In genomic region chr3:66910721-66911120, GRCh38 we compare ENCODE assay signal across 33 cellular contexts.
"Had no signal": no experiment of that assay in that cellular context is flagged by ENCODE, and none has a peak within 500 bp of the region (broad histone marks: within the 10 kb centered on the region; RNA-seq: fewer than 3 reads in every experiment).

No MANE protein-coding gene starts in this region.

- DNase-seq: activated B cell treated with CpG ODN at 0.5 μM for 24 hours; activated CD4-positive, alpha-beta memory T cell treated with anti-CD3 and anti-CD28 coated beads for 36 hours; activated CD4-positive, alpha-beta T cell treated with anti-CD3 and anti-CD28 coated beads for 4 hours; activated CD4-positive, alpha-beta T cell treated with anti-CD3 and anti-CD28 coated beads, Interleukin-2, amount 10 ng/mL, durations not matched to agents 24 days and 14 days; activated CD4-positive, alpha-beta T cell treated with anti-CD3 and anti-CD28 coated beads, Interleukin-2, amount 50 U/mL, for 1 hour; activated CD4-positive, alpha-beta T cell treated with anti-CD3 and anti-CD28 coated beads, Interleukin-2, amount 50 U/mL, for 4 hours; activated CD4-positive, CD25-positive, alpha-beta regulatory T cell treated with anti-CD3 and anti-CD28 coated beads, Interleukin-2, amount 50 U/mL, for 72 hours; activated CD8-positive, alpha-beta memory T cell treated with anti-CD3 and anti-CD28 coated beads, Interleukin-2, amount 50 U/mL, for 4 hours; activated CD8-positive, alpha-beta T cell treated with anti-CD3 and anti-CD28 coated beads for 36 hours; activated effector memory CD4-positive, alpha-beta T cell treated with Interleukin-2 at 50 U/mL for 16 hours; activated gamma-delta T cell; activated naive CD4-positive, alpha-beta T cell treated with anti-CD3 and anti-CD28 coated beads, Interleukin-2, amount 10 ng/mL, durations not matched to agents 7 days and 5 days; activated naive CD4-positive, alpha-beta T cell treated with Interleukin-2 at 50 U/mL for 16 hours; activated naive CD8-positive, alpha-beta T cell treated with anti-CD3 and anti-CD28 coated beads, Interleukin-2, amount 10 ng/mL, durations not matched to agents 7 days and 5 days; activated naive CD8-positive, alpha-beta T cell treated with anti-CD3 and anti-CD28 coated beads, Interleukin-2, amount 50 U/mL, for 24 hours; activated T-cell treated with anti-CD3 and anti-CD28 coated beads for 4 hours; activated T-cell treated with anti-CD3 and anti-CD28 coated beads, Interleukin-2, amount 50 U/mL, for 1 hour; activated T-cell treated with anti-CD3 and anti-CD28 coated beads, Interleukin-2, amount 50 U/mL, for 4 hours; amygdala; aorta; body of pancreas; brain microvascular endothelial cell; central memory CD4-positive, alpha-beta T cell; T-cell; T-helper 2 cell; T-helper 9 cell had no signal

- H3K4me3 ChIP-seq: body of pancreas, breast epithelium had no signal

- ATAC-seq: activated CD8-positive, alpha-beta T cell treated with anti-CD3 and anti-CD28 coated beads for 36 hours; activated naive CD8-positive, alpha-beta T cell treated with anti-CD3 and anti-CD28 coated beads, Interleukin-2, amount 50 U/mL, for 24 hours; activated T-cell treated with anti-CD3 and anti-CD28 coated beads, Interleukin-2, amount 50 U/mL, for 4 hours; body of pancreas; T-cell had no signal

- H3K27me3 ChIP-seq: body of pancreas, brain microvascular endothelial cell, breast epithelium had no signal

- H3K27ac ChIP-seq: body of pancreas, brain microvascular endothelial cell, breast epithelium, VCaP had no signal

- H3K36me3 Mint-ChIP-seq: activated naive CD4-positive, alpha-beta T cell treated with anti-CD3 and anti-CD28 coated beads, Interleukin-2, amount 10 ng/mL, durations not matched to agents 7 days and 5 days; activated naive CD8-positive, alpha-beta T cell treated with anti-CD3 and anti-CD28 coated beads, Interleukin-2, amount 10 ng/mL, durations not matched to agents 7 days and 5 days had no signal

- H3K4me1 Mint-ChIP-seq: activated B cell treated with CpG ODN at 0.5 μM for 24 hours; activated CD4-positive, alpha-beta T cell treated with anti-CD3 and anti-CD28 coated beads, Interleukin-2, amount 10 ng/mL, durations not matched to agents 24 days and 14 days; activated naive CD4-positive, alpha-beta T cell treated with anti-CD3 and anti-CD28 coated beads, Interleukin-2, amount 10 ng/mL, durations not matched to agents 7 days and 5 days; activated naive CD4-positive, alpha-beta T cell treated with anti-CD3 and anti-CD28 coated beads, Interleukin-2, amount 50 U/mL, for 24 hours; activated naive CD8-positive, alpha-beta T cell treated with anti-CD3 and anti-CD28 coated beads, Interleukin-2, amount 10 ng/mL, durations not matched to agents 7 days and 5 days; activated naive CD8-positive, alpha-beta T cell treated with anti-CD3 and anti-CD28 coated beads, Interleukin-2, amount 50 U/mL, for 24 hours; T-cell had no signal

- H3K9me3 Mint-ChIP-seq: activated naive CD8-positive, alpha-beta T cell treated with anti-CD3 and anti-CD28 coated beads, Interleukin-2, amount 10 ng/mL, durations not matched to agents 7 days and 5 days; T-helper 2 cell treated with Interferon-gamma antibody and Interleukin-4, amounts not matched to agents 5 μg/mL and 100 μg/mL, for 36 hours had no signal

- H3K27ac Mint-ChIP-seq: activated B cell treated with CpG ODN at 0.5 μM for 24 hours; activated CD4-positive, alpha-beta memory T cell treated with anti-CD3 and anti-CD28 coated beads for 36 hours; activated CD4-positive, alpha-beta T cell treated with anti-CD3 and anti-CD28 coated beads, Interleukin-2, amount 10 ng/mL, durations not matched to agents 24 days and 14 days; activated CD8-positive, alpha-beta T cell treated with anti-CD3 and anti-CD28 coated beads for 36 hours; activated naive CD4-positive, alpha-beta T cell treated with anti-CD3 and anti-CD28 coated beads, Interleukin-2, amount 10 ng/mL, durations not matched to agents 7 days and 5 days; activated naive CD4-positive, alpha-beta T cell treated with anti-CD3 and anti-CD28 coated beads, Interleukin-2, amount 50 U/mL, for 24 hours; activated naive CD8-positive, alpha-beta T cell; activated naive CD8-positive, alpha-beta T cell treated with anti-CD3 and anti-CD28 coated beads, Interleukin-2, amount 10 ng/mL, durations not matched to agents 7 days and 5 days; activated naive CD8-positive, alpha-beta T cell treated with anti-CD3 and anti-CD28 coated beads, Interleukin-2, amount 50 U/mL, for 24 hours; activated T-helper 2 cell treated with anti-CD3 and anti-CD28 coated beads, Interferon-gamma antibody, Interleukin-2, Interleukin-4, amounts not matched to agents 10 μg/mL and 5 μg/mL and 100 μg/mL, durations not matched to agents 14 hours and 24 hours and 36 hours; T-cell; T-helper 1 cell treated with Interleukin-12 subunit alpha and Interleukin-12 subunit beta and Interleukin-4 antibody, amounts not matched to agents 30 μg/mL and 1 μg/mL, for 36 hours; T-helper 2 cell treated with Interferon-gamma antibody and Interleukin-4, amounts not matched to agents 5 μg/mL and 100 μg/mL, for 36 hours had no signal

- H3K4me1 ChIP-seq: body of pancreas, breast epithelium had no signal

- H3K36me3 ChIP-seq: brain microvascular endothelial cell, breast epithelium had no signal

- H3K27me3 Mint-ChIP-seq: activated CD4-positive, alpha-beta T cell treated with anti-CD3 and anti-CD28 coated beads, Interleukin-2, amount 10 ng/mL, durations not matched to agents 24 days and 14 days; activated naive CD4-positive, alpha-beta T cell treated with anti-CD3 and anti-CD28 coated beads, Interleukin-2, amount 10 ng/mL, durations not matched to agents 7 days and 5 days; activated naive CD8-positive, alpha-beta T cell treated with anti-CD3 and anti-CD28 coated beads, Interleukin-2, amount 10 ng/mL, durations not matched to agents 7 days and 5 days had no signal

- H3K4me3 Mint-ChIP-seq: activated B cell treated with CpG ODN at 0.5 μM for 24 hours; activated CD4-positive, alpha-beta memory T cell treated with anti-CD3 and anti-CD28 coated beads for 36 hours; activated CD4-positive, alpha-beta T cell treated with anti-CD3 and anti-CD28 coated beads, Interleukin-2, amount 10 ng/mL, durations not matched to agents 24 days and 14 days; activated CD8-positive, alpha-beta T cell treated with anti-CD3 and anti-CD28 coated beads for 36 hours; activated naive CD4-positive, alpha-beta T cell treated with anti-CD3 and anti-CD28 coated beads, Interleukin-2, amount 10 ng/mL, durations not matched to agents 7 days and 5 days; activated naive CD4-positive, alpha-beta T cell treated with anti-CD3 and anti-CD28 coated beads, Interleukin-2, amount 50 U/mL, for 24 hours; activated naive CD8-positive, alpha-beta T cell; activated naive CD8-positive, alpha-beta T cell treated with anti-CD3 and anti-CD28 coated beads, Interleukin-2, amount 10 ng/mL, durations not matched to agents 7 days and 5 days; activated naive CD8-positive, alpha-beta T cell treated with anti-CD3 and anti-CD28 coated beads, Interleukin-2, amount 50 U/mL, for 24 hours; activated T-cell treated with anti-CD3 and anti-CD28 coated beads, Interleukin-2, amount 50 U/mL, for 4 hours; T-cell; T-helper 1 cell treated with Interleukin-12 subunit alpha and Interleukin-12 subunit beta and Interleukin-4 antibody, amounts not matched to agents 30 μg/mL and 1 μg/mL, for 36 hours; T-helper 2 cell treated with Interferon-gamma antibody and Interleukin-4, amounts not matched to agents 5 μg/mL and 100 μg/mL, for 36 hours had no signal
